ENCODE assay signal across 18 cellular contexts in the genomic region with DNA sequence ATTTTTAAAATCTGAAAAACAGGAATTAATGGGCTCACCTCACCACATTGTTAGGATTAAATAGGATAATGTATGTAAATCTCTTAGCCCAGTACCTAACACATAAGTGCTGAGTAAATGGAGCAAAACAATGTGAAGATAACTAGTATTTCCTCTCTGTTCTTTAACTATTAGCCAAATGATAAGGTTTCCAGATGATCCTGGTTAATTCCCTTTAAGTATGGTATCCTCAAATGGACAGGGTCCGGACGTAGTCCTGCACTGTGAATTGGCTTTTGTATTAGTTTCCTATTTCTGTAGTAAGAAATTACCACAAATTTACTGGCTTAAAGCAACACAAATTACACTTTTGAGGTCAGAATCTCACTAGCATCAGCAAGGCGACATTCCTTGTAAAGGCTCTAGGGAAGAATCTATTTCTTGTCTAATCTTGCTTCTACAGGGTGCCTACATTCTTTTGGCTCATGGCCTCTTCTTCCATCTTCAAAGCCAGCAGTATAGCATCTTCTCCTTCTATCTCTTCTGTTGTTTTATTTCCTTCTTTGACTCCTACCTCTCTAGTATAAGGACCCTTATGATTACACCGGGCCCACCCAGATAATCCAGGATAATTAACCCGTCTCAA.
DNase-seq lines count a peak whose midpoint lies in the region; ATAC-seq and TF ChIP-seq lines count a peak whose summit lies in the region.
"Had no signal": no experiment of that assay in that cellular context is flagged by ENCODE, and none has a peak within 500 bp of the region (broad histone marks: within the 10 kb centered on the region; RNA-seq: fewer than 3 reads in every experiment).

No MANE protein-coding gene starts in this region.

- H3K27me3 Mint-ChIP-seq in stimulated activated naive CD8-positive, alpha-beta T cell treated with anti-CD3 and anti-CD28 coated beads, Interleukin-15, Interleukin-2, amounts not matched to agents 100 ng/mL and 50 ng/mL, for 24 hours = no peaks in the 10 kb centered on the region
- H3K27me3 Mint-ChIP-seq in stimulated activated naive CD8-positive, alpha-beta T cell treated with anti-CD3 and anti-CD28 coated beads, Interleukin-15, amount 100 ng/mL, for 72 hours = no peaks in the 10 kb centered on the region
- H3K27me3 Mint-ChIP-seq: activated CD8-positive, alpha-beta T cell treated with anti-CD3 and anti-CD28 coated beads for 36 hours; IgD-negative memory B cell had no signal

- H3K36me3 Mint-ChIP-seq in stimulated activated naive CD8-positive, alpha-beta T cell treated with anti-CD3 and anti-CD28 coated beads, Interleukin-15, Interleukin-2, amounts not matched to agents 100 ng/mL and 50 ng/mL, for 24 hours (ENCODE audit: low read depth) = peaks cover 12% of the 10 kb centered on the region
- H3K36me3 Mint-ChIP-seq: immature natural killer cell had no signal

- H3K4me3 Mint-ChIP-seq in stimulated activated naive CD8-positive, alpha-beta T cell treated with anti-CD3 and anti-CD28 coated beads, Interleukin-15, Interleukin-2, amounts not matched to agents 100 ng/mL and 50 ng/mL, for 24 hours = no peak overlapping the region
- peak overlapping the region in 1 of 2 donors; percentile 44 for H3K4me3 Mint-ChIP-seq in stimulated activated naive CD8-positive, alpha-beta T cell treated with anti-CD3 and anti-CD28 coated beads, Interleukin-15, amount 100 ng/mL, for 72 hours
- H3K4me3 Mint-ChIP-seq: activated CD8-positive, alpha-beta T cell treated with anti-CD3 and anti-CD28 coated beads for 36 hours; mesothelial cell of epicardium had no signal

- peak overlapping the region; percentile 85 for H3K27ac Mint-ChIP-seq in stimulated activated naive CD8-positive, alpha-beta T cell treated with anti-CD3 and anti-CD28 coated beads, Interleukin-15, Interleukin-2, amounts not matched to agents 100 ng/mL and 50 ng/mL, for 24 hours
- no peak overlapping the region for H3K27ac Mint-ChIP-seq in stimulated activated naive CD8-positive, alpha-beta T cell treated with anti-CD3 and anti-CD28 coated beads, Interleukin-15, amount 100 ng/mL, for 72 hours
- H3K27ac Mint-ChIP-seq: mesothelial cell of epicardium had no signal

- DNase-seq in stimulated activated naive CD8-positive, alpha-beta T cell treated with anti-CD3 and anti-CD28 coated beads, Interleukin-15, amount 100 ng/mL, for 72 hours = no peak
- DNase-seq in RWPE2 (ENCODE audit: low spot score) (no peak), glomerular visceral epithelial cell (ENCODE audit: extremely low spot score) (no peak)
- DNase-seq in activated CD4-positive, CD25-positive, alpha-beta regulatory T cell treated with anti-CD3 and anti-CD28 coated beads, Interleukin-2, amount 50 U/mL, for 72 hours = no peak
- DNase-seq: activated CD8-positive, alpha-beta T cell treated with anti-CD3 and anti-CD28 coated beads for 36 hours; AML-193; cortex of kidney; DMS 273 treated with DMSO at 0.1 percent for 48 hours; immature natural killer cell; PC-9; substantia nigra had no signal

- no peak for TF ChIP-seq CTCF in RWPE2 (IDR thresholded peaks at IDR 0.05; ENCODE audit: poor library complexity, severe bottlenecking)

- no peak for ATAC-seq in stimulated activated naive CD8-positive, alpha-beta T cell treated with anti-CD3 and anti-CD28 coated beads, Interleukin-15, amount 100 ng/mL, for 72 hours
- peak; percentile 41; the same call in 2 of the 3 replicates for ATAC-seq in RWPE2 (ENCODE audit: low read depth)
- no peak for ATAC-seq in GM21723 (IDR thresholded peaks at IDR 0.05; ENCODE audit: unreplicated experiment)
- no peak for ATAC-seq in GM21526 (IDR thresholded peaks at IDR 0.05; ENCODE audit: low FRiP score, unreplicated experiment)
- ATAC-seq: esophagus mucosa had no signal

- H3K9me3 Mint-ChIP-seq in stimulated activated naive CD8-positive, alpha-beta T cell treated with anti-CD3 and anti-CD28 coated beads, Interleukin-15, Interleukin-2, amounts not matched to agents 100 ng/mL and 50 ng/mL, for 24 hours = peaks cover 2% of the 10 kb centered on the region
- no peaks in the 10 kb centered on the region for H3K9me3 Mint-ChIP-seq in stimulated activated naive CD8-positive, alpha-beta T cell treated with anti-CD3 and anti-CD28 coated beads, Interleukin-15, amount 100 ng/mL, for 72 hours
- H3K9me3 Mint-ChIP-seq: activated CD8-positive, alpha-beta T cell treated with anti-CD3 and anti-CD28 coated beads for 36 hours; IgD-negative memory B cell; immature natural killer cell had no signal

- no peaks in the 10 kb centered on the region for H3K27me3 ChIP-seq in RWPE2 (ENCODE audit: insufficient read depth, poor library complexity, severe bottlenecking)
- no peaks in the 10 kb centered on the region for H3K27me3 ChIP-seq in iPS-18a (ENCODE audit: control insufficient read depth, insufficient read depth, low read length)

- H3K9ac ChIP-seq in iPS-18a (ENCODE audit: low read length) = no peak overlapping the region

- H3K4me1 ChIP-seq in RWPE2 (ENCODE audit: insufficient read depth, poor library complexity, severe bottlenecking) (peaks cover 14% of the 10 kb centered on the region), iPS-18a (ENCODE audit: control insufficient read depth, low read depth, low read length) (peaks cover 48% of the 10 kb centered on the region)

- H3K4me3 ChIP-seq in RWPE2 (ENCODE audit: severe bottlenecking) = no peak overlapping the region
- H3K4me3 ChIP-seq in iPS-18a (ENCODE audit: low read length) = no peak overlapping the region
- H3K4me3 ChIP-seq: PC-9 had no signal

- H3K36me3 ChIP-seq in RWPE2 (ENCODE audit: low read depth) (no peaks in the 10 kb centered on the region), iPS-18a (ENCODE audit: control insufficient read depth, low read depth, low read length) (no peaks in the 10 kb centered on the region)

- peaks cover 89% of the 10 kb centered on the region for H3K4me1 Mint-ChIP-seq in stimulated activated naive CD8-positive, alpha-beta T cell treated with anti-CD3 and anti-CD28 coated beads, Interleukin-15, Interleukin-2, amounts not matched to agents 100 ng/mL and 50 ng/mL, for 24 hours (ENCODE audit: low read depth)
- H3K4me1 Mint-ChIP-seq in stimulated activated naive CD8-positive, alpha-beta T cell treated with anti-CD3 and anti-CD28 coated beads, Interleukin-15, amount 100 ng/mL, for 72 hours = peaks cover 74% of the 10 kb centered on the region

- H3K9me3 ChIP-seq in RWPE2 (ENCODE audit: severe bottlenecking) = no peaks in the 10 kb centered on the region
- H3K9me3 ChIP-seq in iPS-18a (ENCODE audit: control insufficient read depth, low read depth, low read length) = no peaks in the 10 kb centered on the region

- H3K27ac ChIP-seq in RWPE2 (ENCODE audit: poor library complexity, severe bottlenecking) (no peak overlapping the region), iPS-18a (ENCODE audit: low read length) (peak overlapping the region; percentile 34)
- H3K27ac ChIP-seq: PC-9 had no signal
